In genomic region chrX:13876652-13877051, GRCh38 we compare ENCODE assay signal across 19 cellular contexts. TPM values are rescaled to one million over a fixed set of nuclear protein-coding genes. Genes with fewer than 3 reads are reported as not detected.
DNase-seq lines count a peak whose midpoint lies in the region; ATAC-seq and TF ChIP-seq lines count a peak whose summit lies in the region.
"Had no signal": no experiment of that assay in that cellular context is flagged by ENCODE, and none has a peak within 500 bp of the region (broad histone marks: within the 10 kb centered on the region; RNA-seq: fewer than 3 reads in every experiment).

No MANE protein-coding gene starts in this region.

- peaks cover 12% of the 10 kb centered on the region for H3K4me1 Mint-ChIP-seq in chondrocyte (ENCODE audit: low read depth)
- H3K4me1 Mint-ChIP-seq in neural progenitor cell = peaks cover 8% of the 10 kb centered on the region

- H3K9me2 ChIP-seq in Karpas-422 (replicated peaks; ENCODE audit: insufficient read depth, low read length) = no peaks in the 10 kb centered on the region

- H3K36me3 ChIP-seq in Karpas-422 (ENCODE audit: insufficient read depth, low read length) = no peaks in the 10 kb centered on the region
- no peaks in the 10 kb centered on the region for H3K36me3 ChIP-seq in neural progenitor cell
- H3K36me3 ChIP-seq: BE2C, esophagus muscularis mucosa, prostate gland had no signal

- H3K27ac Mint-ChIP-seq in chondrocyte (ENCODE audit: unreplicated experiment) = peak overlapping the region; percentile 80
- H3K27ac Mint-ChIP-seq in neural progenitor cell = no peak overlapping the region
- H3K27ac Mint-ChIP-seq: activated naive CD8-positive, alpha-beta T cell had no signal

- no peaks in the 10 kb centered on the region for H3K79me2 ChIP-seq in Karpas-422 (ENCODE audit: low read length)
- H3K79me2 ChIP-seq in neural progenitor cell (ENCODE audit: low read depth) = peaks cover 11% of the 10 kb centered on the region

- H3K4me3 Mint-ChIP-seq in chondrocyte (ENCODE audit: unreplicated experiment) (no peak overlapping the region), neural progenitor cell (no peak overlapping the region)
- H3K4me3 Mint-ChIP-seq: activated naive CD8-positive, alpha-beta T cell had no signal

- H3K4me3 ChIP-seq in Karpas-422 (ENCODE audit: low read length) (no peak overlapping the region), neural progenitor cell (no peak overlapping the region)
- H3K4me3 ChIP-seq: esophagus muscularis mucosa, mucosa of descending colon, prostate gland had no signal

- DNase-seq in AG20443 (ENCODE audit: low spot score) (peak; percentile 27), Karpas-422 (peak; percentile 29), chondrocyte (ENCODE audit: low spot score) (no peak), neural progenitor cell (ENCODE audit: low spot score) (no peak), GF-D8 (lab: John Stamatoyannopoulos, UW) (no peak)
- DNase-seq: activated CD4-positive, CD25-positive, alpha-beta regulatory T cell; activated CD8-positive, alpha-beta memory T cell treated with anti-CD3 and anti-CD28 coated beads, Interleukin-2, amount 50 U/mL, for 48 hours; BE2C; cortex of kidney; mucosa of descending colon; stimulated activated CD4-positive, alpha-beta T cell treated with anti-CD3 and anti-CD28 coated beads, Interleukin-2, amount 100 ng/mL, for 24 hours; trophoblast cell had no signal

- ATAC-seq in HG03342 (IDR thresholded peaks at IDR 0.05; ENCODE audit: unreplicated experiment) (no peak), HG03442 (IDR thresholded peaks at IDR 0.05; ENCODE audit: unreplicated experiment) (no peak)
- ATAC-seq: HCT116, mucosa of descending colon had no signal

- H3K4me2 ChIP-seq in Karpas-422 (ENCODE audit: low read depth, low read length, poor library complexity, severe bottlenecking) (no peak overlapping the region), neural progenitor cell (no peak overlapping the region)

- H3K27ac ChIP-seq in Karpas-422 (ENCODE audit: low read length) = no peak overlapping the region
- H3K27ac ChIP-seq in layer of hippocampus (ENCODE audit: low read depth, low read length) = peak overlapping the region; percentile 35
- H3K27ac ChIP-seq in neural progenitor cell = no peak overlapping the region
- H3K27ac ChIP-seq: esophagus muscularis mucosa, prostate gland had no signal

- TF ChIP-seq CTCF in chondrocyte (IDR thresholded peaks at IDR 0.05) = no peak
- no peak for TF ChIP-seq CTCF in neural progenitor cell (IDR thresholded peaks at IDR 0.05)

- H3K4me1 ChIP-seq in Karpas-422 (ENCODE audit: low read length) = no peaks in the 10 kb centered on the region
- no peaks in the 10 kb centered on the region for H3K4me1 ChIP-seq in neural progenitor cell
- H3K4me1 ChIP-seq: BE2C, esophagus muscularis mucosa, prostate gland had no signal

- H3F3A ChIP-seq in neural progenitor cell (ENCODE audit: low read depth) = no peaks in the 10 kb centered on the region

- H3K27me3 ChIP-seq in Karpas-422 (ENCODE audit: low read length) (no peaks in the 10 kb centered on the region), layer of hippocampus (ENCODE audit: control insufficient read depth, insufficient read depth, low read length) (no peaks in the 10 kb centered on the region), neural progenitor cell (no peaks in the 10 kb centered on the region)
- H3K27me3 ChIP-seq: BE2C, esophagus muscularis mucosa had no signal

- H2AFZ ChIP-seq in Karpas-422 (ENCODE audit: low read length) (no peak overlapping the region), neural progenitor cell (replicated peaks) (no peak overlapping the region)

- H3K9ac ChIP-seq in Karpas-422 (ENCODE audit: low read length) (no peak overlapping the region), neural progenitor cell (no peak overlapping the region)

- H3K9me3 ChIP-seq in Karpas-422 (ENCODE audit: low read length) = no peaks in the 10 kb centered on the region
- peaks cover 5% of the 10 kb centered on the region for H3K9me3 ChIP-seq in neural progenitor cell (ENCODE audit: low read depth)
- H3K9me3 ChIP-seq: BE2C, esophagus muscularis mucosa, mucosa of descending colon, prostate gland had no signal

- H3K27me3 Mint-ChIP-seq in chondrocyte (ENCODE audit: low read depth) = no peaks in the 10 kb centered on the region
- H3K27me3 Mint-ChIP-seq in neural progenitor cell (ENCODE audit: insufficient read depth, low read depth) = peaks cover 2% of the 10 kb centered on the region
- H3K27me3 Mint-ChIP-seq: activated naive CD8-positive, alpha-beta T cell had no signal

- peaks cover 7% of the 10 kb centered on the region for H3K9me3 Mint-ChIP-seq in chondrocyte (ENCODE audit: low read depth)
- peaks cover 2% of the 10 kb centered on the region for H3K9me3 Mint-ChIP-seq in neural progenitor cell

- H3K36me3 Mint-ChIP-seq in chondrocyte (ENCODE audit: low read depth) (no peaks in the 10 kb centered on the region), neural progenitor cell (peaks cover 8% of the 10 kb centered on the region)
- H3K36me3 Mint-ChIP-seq: activated naive CD8-positive, alpha-beta T cell had no signal

- H4K20me1 ChIP-seq in Karpas-422 (ENCODE audit: insufficient read depth, low read depth, low read length) = no peaks in the 10 kb centered on the region
- no peaks in the 10 kb centered on the region for H4K20me1 ChIP-seq in neural progenitor cell (ENCODE audit: low read depth)

RNA-seq across cellular contexts. Expression of gene GPM6B, which starts 59.8 kb away (rescaled TPM):
- not detected in 2 replicates for total RNA-seq in Karpas-422 (2014; rRNA removed; shearing (Covaris generic); ENCODE audit: low replicate concordance)
- 6.4 to 31.7 TPM (median 28.8 TPM) in 3 replicates for total RNA-seq in chondrocyte
- total RNA-seq in neural progenitor cell (ENCODE audit: low replicate concordance) = 49.6 and 69.2 TPM in 2 replicates

Comparison
In these comparisons a context has a peak if more than half of its experiments do, and no peak if none do; other contexts are left out.
1. DNase-seq: peak in AG20443 (single experiment) and Karpas-422 (single experiment); none in chondrocyte (single experiment), neural progenitor cell (single experiment) and GF-D8 (single experiment).